In the genomic region with DNA sequence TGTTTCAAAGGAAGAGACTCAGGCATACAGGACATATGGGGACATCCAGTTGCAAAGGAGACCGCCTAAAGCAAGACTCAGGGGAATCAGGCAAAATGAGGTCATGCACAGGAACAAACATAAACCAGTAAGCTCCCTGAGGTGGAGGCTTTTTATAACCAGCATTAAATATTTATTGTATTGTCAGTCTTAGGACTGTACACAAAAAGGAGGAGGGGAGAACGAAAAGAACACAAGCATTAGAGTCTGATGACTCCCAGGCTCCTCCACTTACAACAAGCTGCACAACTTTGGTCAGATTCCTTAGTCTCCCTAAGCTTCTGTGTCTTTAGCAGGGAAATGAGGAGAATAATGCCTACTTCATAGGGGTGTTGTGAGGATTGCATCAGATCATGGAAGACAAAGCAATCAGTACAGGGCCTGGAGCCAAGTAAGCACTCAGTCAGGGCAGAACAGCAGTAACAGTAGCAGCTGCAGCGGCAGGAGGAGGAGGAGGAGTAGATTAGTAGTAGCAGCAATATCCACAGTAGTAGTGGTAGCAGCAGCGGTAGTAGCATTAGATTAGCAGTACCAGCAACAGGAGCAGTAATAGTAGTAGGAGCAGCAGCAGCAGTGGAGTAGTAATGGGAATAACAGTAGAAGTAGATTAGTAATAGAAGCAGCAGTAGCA, we compare ENCODE assay signal across 1 cellular context.
TF ChIP-seq lines count a peak whose summit lies in the region.

No MANE protein-coding gene starts in this region.

TF ChIP-seq in IMR-90, 13 proteins besides CTCF, POLR2A, EP300 and RAD21 (continued from another document):
- no peak for TF ChIP-seq RCOR1 (IDR thresholded peaks at IDR 0.05; ENCODE audit: insufficient replicate concordance, low read length)
- no peak for TF ChIP-seq MAFK (IDR thresholded peaks at IDR 0.05; ENCODE audit: low read depth, low read length)
- peak; percentile 27; the same call in 1 of the 2 replicates for TF ChIP-seq CEBPB (IDR thresholded peaks at IDR 0.05; ENCODE audit: low read depth, low read length)
